ENCODE assay signal across 8 cellular contexts in genomic region chr3:99875573-99875924, GRCh38. TPM values are rescaled to one million over a fixed set of nuclear protein-coding genes. Genes with fewer than 3 reads are reported as not detected.
DNase-seq lines count a peak whose midpoint lies in the region; ATAC-seq and TF ChIP-seq lines count a peak whose summit lies in the region.

No MANE protein-coding gene starts in this region.

- peak overlapping the region; percentile 92 for H3K27ac Mint-ChIP-seq in dendritic cell treated with granulocyte-macrophage colony-stimulating factor and Interleukin-4, amounts not matched to agents 40 ng/mL and 50 ng/mL, for 4 days

- CTCF ChIA-PET in OCI-LY7 (lab: Charles Lee; ENCODE audit: unreplicated experiment): no interaction called here

- H3K27me3 Mint-ChIP-seq in dendritic cell treated with granulocyte-macrophage colony-stimulating factor and Interleukin-4, amounts not matched to agents 40 ng/mL and 50 ng/mL, for 4 days: no peaks in the 10 kb centered on the region

- no peaks in the 10 kb centered on the region for H3K79me2 ChIP-seq in OCI-LY7 (ENCODE audit: insufficient read depth, low read depth, low read length)

- 3% methylated on average over 7 of the region's 7 CpGs for whole genome bisulfite sequencing in urinary bladder

- no peaks in the 10 kb centered on the region for H3K36me3 Mint-ChIP-seq in dendritic cell treated with granulocyte-macrophage colony-stimulating factor and Interleukin-4, amounts not matched to agents 40 ng/mL and 50 ng/mL, for 4 days (ENCODE audit: low read depth)

- no peaks in the 10 kb centered on the region for H3K9me3 Mint-ChIP-seq in dendritic cell treated with granulocyte-macrophage colony-stimulating factor and Interleukin-4, amounts not matched to agents 40 ng/mL and 50 ng/mL, for 4 days

- no peaks in the 10 kb centered on the region for H3K9me2 ChIP-seq in OCI-LY7 (ENCODE audit: insufficient read depth, low read length)

- H3K9me3 ChIP-seq in OCI-LY7 (ENCODE audit: low read length): no peaks in the 10 kb centered on the region

- no TSS peak for BruUV-seq in OCI-LY7 (replicated peaks; lab: Mats Ljungman, UMichigan)

- H3K4me1 ChIP-seq in OCI-LY7 (ENCODE audit: insufficient read depth, low read length, poor library complexity, severe bottlenecking): no peaks in the 10 kb centered on the region
- no peaks in the 10 kb centered on the region for H3K4me1 ChIP-seq in urinary bladder (ENCODE audit: insufficient read depth)

- TF ChIP-seq CTCF in OCI-LY7 (conservative IDR thresholded peaks at IDR 0.05; ENCODE audit: low read length): no peak

- peaks cover 31% of the 10 kb centered on the region for H3K4me1 Mint-ChIP-seq in dendritic cell treated with granulocyte-macrophage colony-stimulating factor and Interleukin-4, amounts not matched to agents 40 ng/mL and 50 ng/mL, for 4 days (ENCODE audit: low read depth)

- DNase-seq in OCI-LY7 (ENCODE audit: low spot score) (no peak), lung microvascular endothelial cell (ENCODE audit: low read depth in 2 of 2) (peak; percentile 62 to 71), OCI-M2 (lab: John Stamatoyannopoulos, UW; ENCODE audit: unreplicated experiment) (no peak), NCI-H1417 treated with DMSO at 0.1 percent for 48 hours (lab: John Stamatoyannopoulos, UW) (no peak)

- no peak overlapping the region for H3K4me3 ChIP-seq in OCI-LY7 (ENCODE audit: low read depth, low read length, poor library complexity, severe bottlenecking)
- peak overlapping the region; percentile 74 for H3K4me3 ChIP-seq in urinary bladder (ENCODE audit: low read depth, low read length)

- no peak overlapping the region for H3K27ac ChIP-seq in OCI-LY7 (ENCODE audit: low read depth, low read length, poor library complexity, severe bottlenecking)
- H3K27ac ChIP-seq in urinary bladder (ENCODE audit: low read depth): peak overlapping the region; percentile 70

- POLR2A ChIA-PET in OCI-LY7 (lab: Charles Lee): interaction anchor here (0.8 kb wide), 1 partner anchor 24 kb away, joined by 3 read pairs; no protein-coding TSS in a partner anchor

- intact Hi-C loops in OCI-LY7 (cut with micrococcal nuclease; ENCODE audit: unreplicated experiment): no loop called here
- intact Hi-C loops in dendritic cell treated with granulocyte-macrophage colony-stimulating factor and Interleukin-4, amounts not matched to agents 40 ng/mL and 50 ng/mL, for 4 days (cut with micrococcal nuclease): loop anchor here (5.0 kb wide), 2 partner anchors 58 to 167 kb away; partner anchors contain the start of gene CMSS1

- peak overlapping the region; percentile 74 for H3K4me3 Mint-ChIP-seq in dendritic cell treated with granulocyte-macrophage colony-stimulating factor and Interleukin-4, amounts not matched to agents 40 ng/mL and 50 ng/mL, for 4 days

- H4K20me1 ChIP-seq in OCI-LY7 (ENCODE audit: insufficient read depth, low read length): peaks cover 18% of the 10 kb centered on the region

- peak overlapping the region; percentile 38; the same call in 1 of the 2 replicates for H3K4me2 ChIP-seq in OCI-LY7 (ENCODE audit: low read length)

- H3K36me3 ChIP-seq in OCI-LY7 (ENCODE audit: insufficient read depth, low read length) (no peaks in the 10 kb centered on the region), urinary bladder (ENCODE audit: insufficient read depth) (no peaks in the 10 kb centered on the region)

- ATAC-seq in GM21723 (IDR thresholded peaks at IDR 0.05; ENCODE audit: unreplicated experiment) (peak; percentile 27), HG03159 (IDR thresholded peaks at IDR 0.05; ENCODE audit: unreplicated experiment) (no peak)

- no peak overlapping the region for H2AFZ ChIP-seq in OCI-LY7 (ENCODE audit: low read length)

RNA-seq across cellular contexts. Expression of gene CMSS1, which starts 57.9 kb away (rescaled TPM):
- total RNA-seq in OCI-LY7 (2014; rRNA removed; shearing (Covaris generic)): 25.7 and 34.2 TPM in 2 replicates
- total RNA-seq in OCI-LY7 (2022) (46.6 and 51.3 TPM in 2 replicates), lung microvascular endothelial cell (3.0 and 5.4 TPM in 2 replicates), urinary bladder (14.7 TPM)
- polyA plus RNA-seq in urinary bladder: 25.0 TPM

Comparison
In these comparisons a context has a peak if more than half of its experiments do, and no peak if none do; other contexts are left out.
1. DNase-seq: peak in lung microvascular endothelial cell (2 of 2); none in OCI-LY7 (single experiment), OCI-M2 (single experiment) and NCI-H1417 treated with DMSO at 0.1 percent for 48 hours (single experiment).